8 cellular contexts compared by ENCODE assay signal in genomic region chr12:111684485-111685147, GRCh38. TPM values are rescaled to one million over a fixed set of nuclear protein-coding genes. Genes with fewer than 3 reads are reported as not detected.
A peak's percentile ranks its signal among the peaks of the same experiment; 100 is the strongest.
DNase-seq lines count a peak whose midpoint lies in the region; ATAC-seq and TF ChIP-seq lines count a peak whose summit lies in the region.
"Not testable (repeated sequence)": the region's sequence is repeated elsewhere in the genome, so short reads cannot be mapped to it uniquely, and the experiment has no call there.

No MANE protein-coding gene starts in this region.

- H3K4me3 ChIP-seq in MG63 (peak overlapping the region; percentile 79), fibroblast of lung (replicated peaks in 1 of 4; ENCODE audit: control extremely low read depth in 1 of 4, insufficient read depth in 1 of 4, low read depth in 3 of 4, low read length in 4 of 4) (peak overlapping the region; percentile 86 to 99 (median 92)), right lobe of liver (peak overlapping the region; percentile 87 to 95 (median 92)), parathyroid adenoma (ENCODE audit: low read depth, low read length) (peak overlapping the region; percentile 93), tibial nerve (peak overlapping the region; percentile 85 to 97 (median 94))

- intact Hi-C loops in Calu3 (cut with micrococcal nuclease; ENCODE audit: unreplicated experiment), result loop anchor here (10.0 kb wide), 1 partner anchor 100 kb away; no protein-coding TSS in a partner anchor
- intact Hi-C loops in activated CD4-positive, alpha-beta T cell treated with anti-CD3 and anti-CD28 coated beads, Interleukin-2, amount 10 ng/mL, durations not matched to agents 24 days and 14 days (cut with micrococcal nuclease), result loop anchor here (2.0 to 10.0 kb wide), 3 partner anchors 86 to 700 kb away; partner anchors contain the start of genes ATXN2 and HECTD4
- intact Hi-C loops in right lobe of liver (cut with DNase I), result not testable (repeated sequence)

- TF ChIP-seq EP300 in tibial nerve (IDR thresholded peaks at IDR 0.05), result not testable (repeated sequence)

- H3K27ac ChIP-seq in fibroblast of lung (ENCODE audit: insufficient read depth, low read length) (peak overlapping the region; percentile 91), tibial nerve (peak overlapping the region in 2 of 4 donors; percentile 87 to 92)
- not testable (repeated sequence) for H3K27ac ChIP-seq in right lobe of liver, parathyroid adenoma

- H3K36me3 Mint-ChIP-seq in Calu3 (ENCODE audit: insufficient read depth, unreplicated experiment) (peaks cover 68% of the 10 kb centered on the region), brain (peaks cover 32% of the 10 kb centered on the region)
- H3K36me3 Mint-ChIP-seq in activated CD4-positive, alpha-beta T cell treated with anti-CD3 and anti-CD28 coated beads, Interleukin-2, amount 10 ng/mL, durations not matched to agents 24 days and 14 days (ENCODE audit: low read depth), result peaks cover 36% of the 10 kb centered on the region

- H3K36me3 ChIP-seq in MG63, result peaks cover 22% of the 10 kb centered on the region
- H3K36me3 ChIP-seq in fibroblast of lung (ENCODE audit: control insufficient read depth, insufficient read depth, low read length); parathyroid adenoma (ENCODE audit: control insufficient read depth, insufficient read depth, low read length): not testable (repeated sequence)
- peaks cover 0 to 32% (median 8%) of the 10 kb centered on the region in 4 donors for H3K36me3 ChIP-seq in right lobe of liver
- H3K36me3 ChIP-seq in tibial nerve, result peaks cover 0 to 35% (median 2%) of the 10 kb centered on the region in 3 donors

- peak overlapping the region; percentile 94 for H3K9ac ChIP-seq in fibroblast of lung (ENCODE audit: insufficient read depth, low read length)
- not testable (repeated sequence) for H3K9ac ChIP-seq in parathyroid adenoma

- H3K27ac Mint-ChIP-seq in Calu3 (ENCODE audit: unreplicated experiment), result peak overlapping the region; percentile 98
- H3K27ac Mint-ChIP-seq in activated CD4-positive, alpha-beta T cell treated with anti-CD3 and anti-CD28 coated beads, Interleukin-2, amount 10 ng/mL, durations not matched to agents 24 days and 14 days, result peak overlapping the region; percentile 96
- H3K27ac Mint-ChIP-seq in brain, result peak overlapping the region; percentile 90 to 97 (median 97)

- not testable (repeated sequence) for H3K27me3 ChIP-seq in MG63; fibroblast of lung (ENCODE audit: control insufficient read depth, insufficient read depth, low read length); right lobe of liver; parathyroid adenoma (ENCODE audit: control insufficient read depth, insufficient read depth, low read length); tibial nerve

- WGBS in right lobe of liver (ENCODE audit: insufficient coverage, low coverage, low lambda C conversion rate, missing lambda C conversion rate), result 59% methylated on average over 13 of the region's 13 CpGs
- WGBS in tibial nerve, 2 donors, result 84% methylated on average over 13 of the region's 13 CpGs

- DNase-seq in Calu3; MG63; tibial nerve (ENCODE audit: low spot score in 2 of 2): not testable (repeated sequence)
- DNase-seq in activated CD4-positive, alpha-beta T cell treated with anti-CD3 and anti-CD28 coated beads, Interleukin-2, amount 10 ng/mL, durations not matched to agents 24 days and 14 days, result peak; percentile 60
- DNase-seq in fibroblast of lung (ENCODE audit: low read depth in 2 of 2) (peak in 1 of 2 donors; percentile 11), right lobe of liver (peak in 1 of 3 donors; percentile 22)

- BruUV-seq in Calu3 (replicated peaks; lab: Mats Ljungman, UMichigan), result not testable (repeated sequence)

- CTCF ChIA-PET in Calu3 (lab: Charles Lee), result interaction anchor here (1.5 kb wide), 1 partner anchor 11 kb away, joined by 8 read pairs; no protein-coding TSS in a partner anchor

- not testable (repeated sequence) for H4K20me1 ChIP-seq in fibroblast of lung (ENCODE audit: control insufficient read depth, extremely low read depth, insufficient read depth, low read length)

- TF ChIP-seq CTCF in Calu3 (IDR thresholded peaks at IDR 0.05; ENCODE audit: unreplicated experiment); brain (conservative IDR thresholded peaks at IDR 0.05); fibroblast of lung (conservative IDR thresholded peaks at IDR 0.05 in 1 of 2, IDR thresholded peaks at IDR 0.05 in 1 of 2; ENCODE audit: low read depth in 1 of 2, low read length in 2 of 2); right lobe of liver (IDR thresholded peaks at IDR 0.05); parathyroid adenoma (IDR thresholded peaks at IDR 0.05); tibial nerve (IDR thresholded peaks at IDR 0.05): not testable (repeated sequence)

- not testable (repeated sequence) for H3K9me3 Mint-ChIP-seq in Calu3 (ENCODE audit: low read depth, unreplicated experiment); activated CD4-positive, alpha-beta T cell treated with anti-CD3 and anti-CD28 coated beads, Interleukin-2, amount 10 ng/mL, durations not matched to agents 24 days and 14 days; brain

- H3K4me1 Mint-ChIP-seq in Calu3 (ENCODE audit: low read depth, unreplicated experiment) (peaks cover 36% of the 10 kb centered on the region), brain (peaks cover 35% of the 10 kb centered on the region)
- peaks cover 28% of the 10 kb centered on the region for H3K4me1 Mint-ChIP-seq in activated CD4-positive, alpha-beta T cell treated with anti-CD3 and anti-CD28 coated beads, Interleukin-2, amount 10 ng/mL, durations not matched to agents 24 days and 14 days

- H3K79me2 ChIP-seq in fibroblast of lung (ENCODE audit: control insufficient read depth, insufficient read depth, low read length), result peaks cover 38% of the 10 kb centered on the region
- H3K79me2 ChIP-seq in parathyroid adenoma, result peaks cover 17% of the 10 kb centered on the region

- peaks cover 10% of the 10 kb centered on the region for H3K4me1 ChIP-seq in fibroblast of lung (ENCODE audit: control insufficient read depth, extremely low read depth, insufficient read depth, low read length)
- H3K4me1 ChIP-seq in right lobe of liver, result peaks cover 0 to 20% (median 6%) of the 10 kb centered on the region in 4 donors
- H3K4me1 ChIP-seq in parathyroid adenoma, result not testable (repeated sequence)
- H3K4me1 ChIP-seq in tibial nerve, result peaks cover 2 to 34% (median 25%) of the 10 kb centered on the region in 4 donors

- not testable (repeated sequence) for TF ChIP-seq POLR2A in right lobe of liver (IDR thresholded peaks at IDR 0.05); tibial nerve (IDR thresholded peaks at IDR 0.05)

- not testable (repeated sequence) for ATAC-seq in right lobe of liver

- H3K4me3 Mint-ChIP-seq in Calu3 (ENCODE audit: low read depth, unreplicated experiment), result peak overlapping the region; percentile 97
- peak overlapping the region; percentile 99 for H3K4me3 Mint-ChIP-seq in activated CD4-positive, alpha-beta T cell treated with anti-CD3 and anti-CD28 coated beads, Interleukin-2, amount 10 ng/mL, durations not matched to agents 24 days and 14 days
- H3K4me3 Mint-ChIP-seq in brain, result peak overlapping the region; percentile 92 to 98 (median 97)

- not testable (repeated sequence) for H3K27me3 Mint-ChIP-seq in Calu3 (ENCODE audit: unreplicated experiment); activated CD4-positive, alpha-beta T cell treated with anti-CD3 and anti-CD28 coated beads, Interleukin-2, amount 10 ng/mL, durations not matched to agents 24 days and 14 days
- peaks cover 22% of the 10 kb centered on the region for H3K27me3 Mint-ChIP-seq in brain

- not testable (repeated sequence) for H3K9me3 ChIP-seq in MG63; fibroblast of lung (ENCODE audit: control insufficient read depth, insufficient read depth, low read depth, low read length); right lobe of liver; parathyroid adenoma (ENCODE audit: control insufficient read depth, low read length); tibial nerve

- H2AFZ ChIP-seq in fibroblast of lung (ENCODE audit: low read length); parathyroid adenoma: not testable (repeated sequence)

- H3K4me2 ChIP-seq in fibroblast of lung (ENCODE audit: extremely low read depth, insufficient read depth, low read length) (peak overlapping the region; percentile 92), parathyroid adenoma (ENCODE audit: low read length) (peak overlapping the region; percentile 84)

RNA-seq across cellular contexts. Expression of gene BRAP, which starts 1.1 kb away (rescaled TPM):
- total RNA-seq in Calu3 (2022), result 17.8 and 24.0 TPM in 2 replicates
- 11.0 and 12.4 TPM in 2 replicates for total RNA-seq in MG63 (2014; rRNA removed; shearing (Covaris generic); ENCODE audit: low replicate concordance)
- 20.3 TPM in 2 replicates for total RNA-seq in activated CD4-positive, alpha-beta T cell treated with anti-CD3 and anti-CD28 coated beads, Interleukin-2, amount 10 ng/mL, durations not matched to agents 24 days and 14 days
- polyA plus RNA-seq in brain (ENCODE audit: insufficient read depth, low read depth, low replicate concordance), result 19.6 TPM
- 18.0 and 19.0 TPM in 2 replicates for total RNA-seq in fibroblast of lung
- 19.9 and 21.4 TPM in 2 replicates for polyA plus RNA-seq in fibroblast of lung
- polyA plus RNA-seq in fibroblast of lung (2012), result 12.4 and 13.3 TPM in 2 replicates
- 10.9 and 14.8 TPM in 2 replicates for polyA minus RNA-seq in fibroblast of lung (ENCODE audit: low replicate concordance)
- total RNA-seq in right lobe of liver, result 1 to 10 TPM; 5.3 to 8.1 (median 7.5) TPM
- 10 to 100 TPM; 12.9 to 18.0 (median 17.2) TPM for total RNA-seq in tibial nerve

RNA-seq across cellular contexts. Expression of gene ACAD10, which starts 1.2 kb away (rescaled TPM):
- 38.1 and 50.8 TPM in 2 replicates for total RNA-seq in Calu3 (2022)
- 7.4 and 17.3 TPM in 2 replicates for total RNA-seq in MG63 (2014; rRNA removed; shearing (Covaris generic); ENCODE audit: low replicate concordance)
- total RNA-seq in activated CD4-positive, alpha-beta T cell treated with anti-CD3 and anti-CD28 coated beads, Interleukin-2, amount 10 ng/mL, durations not matched to agents 24 days and 14 days, result 28.2 and 28.6 TPM in 2 replicates
- polyA plus RNA-seq in brain (ENCODE audit: insufficient read depth, low read depth, low replicate concordance), result 15.8 TPM
- 16.2 and 19.8 TPM in 2 replicates for total RNA-seq in fibroblast of lung
- polyA plus RNA-seq in fibroblast of lung, result 10.1 and 11.2 TPM in 2 replicates
- polyA plus RNA-seq in fibroblast of lung (2012), result 9.9 and 10.0 TPM in 2 replicates
- polyA minus RNA-seq in fibroblast of lung (ENCODE audit: low replicate concordance), result 21.4 and 48.3 TPM in 2 replicates
- total RNA-seq in right lobe of liver, result 10 to 100 TPM; 24.7 to 41.7 (median 26.8) TPM
- total RNA-seq in tibial nerve, result 10 to 100 TPM; 20.3 to 41.4 (median 21.4) TPM
